8 cellular contexts compared by ENCODE assay signal in genomic region chr19:47186337-47187022, GRCh38. TPM values are rescaled to one million over a fixed set of nuclear protein-coding genes. Genes with fewer than 3 reads are reported as not detected.
DNase-seq lines count a peak whose midpoint lies in the region; ATAC-seq lines count a peak whose summit lies in the region.

No MANE protein-coding gene starts in this region.

- peaks cover 29 to 46% of the 10 kb centered on the region in 2 donors for H3K36me3 Mint-ChIP-seq in activated T-cell treated with anti-CD3 and anti-CD28 coated beads, Interleukin-2, amount 50 U/mL, for 72 hours (ENCODE audit: insufficient read depth in 2 of 2)

- H4K8ac ChIP-seq in neuronal stem cell (ENCODE audit: low read depth, low read length): no peak overlapping the region

- peaks cover 25 to 95% of the 10 kb centered on the region in 2 donors for H3K36me3 ChIP-seq in neuronal stem cell (replicated peaks in 1 of 2; ENCODE audit: control insufficient read depth in 2 of 2, insufficient read depth in 2 of 2, low read length in 2 of 2)

- H3K27me3 Mint-ChIP-seq in activated T-cell treated with anti-CD3 and anti-CD28 coated beads, Interleukin-2, amount 50 U/mL, for 72 hours (ENCODE audit: low read depth): no peaks in the 10 kb centered on the region

- no peak overlapping the region for H3K4me2 ChIP-seq in neuronal stem cell (ENCODE audit: insufficient read depth, low read length, poor library complexity, severe bottlenecking)

- H3K14ac ChIP-seq in neuronal stem cell (ENCODE audit: low read length): no peak overlapping the region

- peaks cover 96% of the 10 kb centered on the region for H3K4me1 Mint-ChIP-seq in activated T-cell treated with anti-CD3 and anti-CD28 coated beads, Interleukin-2, amount 50 U/mL, for 72 hours (ENCODE audit: low read depth)

- peak; percentile 85 to 94 for DNase-seq in activated T-cell treated with anti-CD3 and anti-CD28 coated beads, Interleukin-2, amount 50 U/mL, for 72 hours
- peak; percentile 65 to 74 for DNase-seq in stimulated activated CD4-positive, alpha-beta T cell treated with anti-CD3 and anti-CD28 coated beads, Interleukin-12 subunit alpha, Interleukin-12 subunit beta, amount 100 ng/mL, for 24 hours (ENCODE audit: low read depth in 2 of 2)
- no peak for DNase-seq in RKO (ENCODE audit: low spot score)
- no peak for DNase-seq in NCI-H82 treated with DMSO at 0.1 percent for 48 hours (lab: John Stamatoyannopoulos, UW; ENCODE audit: unreplicated experiment)
- DNase-seq in neuronal stem cell (ENCODE audit: low spot score): no peak
- no peak for DNase-seq in SKM-1 (lab: John Stamatoyannopoulos, UW; ENCODE audit: unreplicated experiment)

- H3K9me3 ChIP-seq in neuronal stem cell (replicated peaks in 1 of 2; ENCODE audit: control insufficient read depth in 2 of 2, insufficient read depth in 1 of 2, low read depth in 1 of 2, low read length in 2 of 2): peaks cover 0 to 2% of the 10 kb centered on the region in 2 donors

- peak overlapping the region; percentile 74 to 77 for H3K4me3 Mint-ChIP-seq in activated T-cell treated with anti-CD3 and anti-CD28 coated beads, Interleukin-2, amount 50 U/mL, for 72 hours

- no CpG with 5 or more reads among the region's 15 CpGs for WGBS in neuronal stem cell (ENCODE audit: extremely low coverage in 2 of 2, insufficient read length in 2 of 2, insufficient replicate concordance in 1 of 2), 2 donors

- H2BK120ac ChIP-seq in neuronal stem cell (ENCODE audit: low read depth, low read length): no peak overlapping the region

- H2AFZ ChIP-seq in neuronal stem cell (ENCODE audit: low read length): no peak overlapping the region

- no peak overlapping the region for H2BK12ac ChIP-seq in neuronal stem cell (ENCODE audit: low read length)

- peak overlapping the region; percentile 61 for H3K27ac Mint-ChIP-seq in activated T-cell treated with anti-CD3 and anti-CD28 coated beads, Interleukin-2, amount 50 U/mL, for 72 hours

- no peak overlapping the region for H3K9ac ChIP-seq in neuronal stem cell (ENCODE audit: low read depth, low read length, poor library complexity)

- peaks cover 0 to 4% of the 10 kb centered on the region in 2 donors for H3K4me1 ChIP-seq in neuronal stem cell (ENCODE audit: control insufficient read depth in 2 of 2, insufficient read depth in 1 of 2, low read depth in 1 of 2, low read length in 2 of 2)

- H4K91ac ChIP-seq in neuronal stem cell (ENCODE audit: low read depth, low read length, poor library complexity): no peak overlapping the region

- H3K79me1 ChIP-seq in neuronal stem cell (ENCODE audit: low read depth, low read length): peaks cover 4% of the 10 kb centered on the region

- no peak overlapping the region for H2BK5ac ChIP-seq in neuronal stem cell (ENCODE audit: low read length)

- H3K27me3 ChIP-seq in neuronal stem cell (ENCODE audit: control insufficient read depth in 3 of 3, insufficient read depth in 3 of 3, low read depth in 1 of 3, low read length in 3 of 3): no peaks in the 10 kb centered on the region

- H3K9me3 Mint-ChIP-seq in activated T-cell treated with anti-CD3 and anti-CD28 coated beads, Interleukin-2, amount 50 U/mL, for 72 hours: no peaks in the 10 kb centered on the region

- no peak overlapping the region for H2BK15ac ChIP-seq in neuronal stem cell (ENCODE audit: low read length)

- H3K4me3 ChIP-seq in neuronal stem cell (ENCODE audit: low read length in 2 of 2): no peak overlapping the region

- no peak overlapping the region for H3K18ac ChIP-seq in neuronal stem cell (ENCODE audit: low read length)

- no peak overlapping the region for H3K4ac ChIP-seq in neuronal stem cell (ENCODE audit: low read length)

- H2AK5ac ChIP-seq in neuronal stem cell (ENCODE audit: low read depth, low read length): no peak overlapping the region

- H3K27ac ChIP-seq in neuronal stem cell (replicated peaks; ENCODE audit: low read length): no peak overlapping the region

- H3K23ac ChIP-seq in neuronal stem cell (ENCODE audit: low read depth, low read length, poor library complexity): no peak overlapping the region

- ATAC-seq in GM19395 (IDR thresholded peaks at IDR 0.05; ENCODE audit: unreplicated experiment) (peak; percentile 85), HG03439 (IDR thresholded peaks at IDR 0.05; ENCODE audit: unreplicated experiment) (peak; percentile 88)
- ATAC-seq in activated T-cell treated with anti-CD3 and anti-CD28 coated beads, Interleukin-2, amount 50 U/mL, for 72 hours (replicated peaks in 1 of 2): peak; percentile 79 to 80

RNA-seq across cellular contexts. Expression of gene BBC3, which starts 44.5 kb away (rescaled TPM):
- total RNA-seq in activated T-cell treated with anti-CD3 and anti-CD28 coated beads, Interleukin-2, amount 50 U/mL, for 72 hours: 10 to 100 TPM; 41.4 to 59.2 TPM
- polyA plus RNA-seq in neuronal stem cell (2013, experiment 1 of 2): 20.7 TPM
- polyA plus RNA-seq in neuronal stem cell (2013, experiment 2 of 2): 20.0 TPM

RNA-seq across cellular contexts. Expression of gene SAE1, which starts 55.8 kb away (rescaled TPM):
- total RNA-seq in activated T-cell treated with anti-CD3 and anti-CD28 coated beads, Interleukin-2, amount 50 U/mL, for 72 hours: 100 to 1,000 TPM; 232 to 254 TPM
- 238 TPM for polyA plus RNA-seq in neuronal stem cell (2013, experiment 1 of 2)
- polyA plus RNA-seq in neuronal stem cell (2013, experiment 2 of 2): 232 TPM

Comparison
In these comparisons a context has a peak if more than half of its experiments do, and no peak if none do; other contexts are left out.
1. DNase-seq: peak in activated T-cell treated with anti-CD3 and anti-CD28 coated beads, Interleukin-2, amount 50 U/mL, for 72 hours (2 of 2) and stimulated activated CD4-positive, alpha-beta T cell treated with anti-CD3 and anti-CD28 coated beads, Interleukin-12 subunit alpha, Interleukin-12 subunit beta, amount 100 ng/mL, for 24 hours (2 of 2); none in RKO (single experiment), NCI-H82 treated with DMSO at 0.1 percent for 48 hours (single experiment), neuronal stem cell (single experiment) and SKM-1 (single experiment).
2. Peak in every context shown above with its lines, with median percentiles within 50 percentile points of each other: ATAC-seq.